10 cellular contexts compared by ENCODE assay signal in the genomic region with DNA sequence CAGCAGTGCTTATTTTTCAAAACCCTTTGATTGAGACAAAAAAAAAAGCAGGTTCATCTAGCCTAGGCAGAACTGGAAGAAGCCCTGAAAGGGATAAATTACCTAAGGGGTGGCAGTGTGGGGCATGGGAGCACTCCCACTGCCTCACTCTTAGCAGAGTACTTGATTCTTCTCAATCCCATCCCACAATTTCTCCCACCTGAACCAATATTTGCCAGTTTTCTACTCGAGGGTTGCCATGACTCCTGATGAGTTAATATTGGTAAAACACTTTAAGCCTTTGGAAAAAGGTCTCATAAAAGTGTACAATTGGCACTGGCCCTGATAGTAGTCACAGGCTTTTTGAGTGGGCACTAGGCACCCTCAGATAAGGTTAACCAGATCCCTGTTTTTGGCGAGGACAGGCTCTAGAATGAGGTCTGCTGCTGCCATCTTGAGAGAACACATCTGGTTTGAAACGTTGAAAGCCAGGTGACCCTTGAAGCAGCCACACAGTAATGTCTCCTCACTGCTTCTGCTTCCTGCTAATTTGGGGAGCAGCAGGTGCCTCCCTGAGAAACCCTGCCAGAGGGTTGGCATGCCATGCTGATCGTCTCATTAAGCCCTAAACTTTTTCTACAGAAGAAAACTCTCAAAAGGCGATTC.
DNase-seq lines count a peak whose midpoint lies in the region; ATAC-seq and TF ChIP-seq lines count a peak whose summit lies in the region.
"Had no signal": no experiment of that assay in that cellular context is flagged by ENCODE, and none has a peak within 500 bp of the region (broad histone marks: within the 10 kb centered on the region; RNA-seq: fewer than 3 reads in every experiment).

No MANE protein-coding gene starts in this region.

- H3K27me3 Mint-ChIP-seq in HFFc6 (ENCODE audit: insufficient read depth): no peaks in the 10 kb centered on the region
- H3K27me3 Mint-ChIP-seq in activated naive CD8-positive, alpha-beta T cell treated with anti-CD3 and anti-CD28 coated beads for 36 hours: no peaks in the 10 kb centered on the region
- H3K27me3 Mint-ChIP-seq: central memory CD8-positive, alpha-beta T cell had no signal

- DNase-seq in HFFc6 (no peak), RWPE2 (ENCODE audit: low spot score) (no peak), foreskin keratinocyte (peak in 1 of 2 donors; percentile 32), substantia nigra (lab: John Stamatoyannopoulos, UW) (no peak), NCI-H524 (lab: John Stamatoyannopoulos, UW) (no peak)
- no peak for DNase-seq in activated CD4-positive, alpha-beta T cell treated with anti-CD3 and anti-CD28 coated beads, Interleukin-2, amount 50 U/mL, for 4 hours
- no peak for DNase-seq in activated naive CD8-positive, alpha-beta T cell treated with anti-CD3 and anti-CD28 coated beads for 36 hours
- DNase-seq: Kasumi-1 had no signal

- H3K27me3 ChIP-seq in RWPE2 (ENCODE audit: insufficient read depth, poor library complexity, severe bottlenecking) (no peaks in the 10 kb centered on the region), foreskin keratinocyte (no peaks in the 10 kb centered on the region)

- H3K4me3 ChIP-seq in RWPE2 (ENCODE audit: severe bottlenecking): no peak overlapping the region
- H3K4me3 ChIP-seq in skin epidermis: no peak overlapping the region

- no peak for TF ChIP-seq CTCF in HFFc6 (IDR thresholded peaks at IDR 0.05)
- TF ChIP-seq CTCF in RWPE2 (IDR thresholded peaks at IDR 0.05; ENCODE audit: poor library complexity, severe bottlenecking): peak; percentile 12
- no peak for TF ChIP-seq CTCF in foreskin keratinocyte (conservative IDR thresholded peaks at IDR 0.05)

- no peaks in the 10 kb centered on the region for H3K9me3 ChIP-seq in RWPE2 (ENCODE audit: severe bottlenecking)

- no peaks in the 10 kb centered on the region for H3K36me3 ChIP-seq in RWPE2 (ENCODE audit: low read depth)

- no peaks in the 10 kb centered on the region for H3K36me3 Mint-ChIP-seq in HFFc6 (ENCODE audit: low read depth)
- no peaks in the 10 kb centered on the region for H3K36me3 Mint-ChIP-seq in activated naive CD8-positive, alpha-beta T cell treated with anti-CD3 and anti-CD28 coated beads for 36 hours

- H3K27ac ChIP-seq in RWPE2 (ENCODE audit: poor library complexity, severe bottlenecking) (peak overlapping the region; percentile 99), foreskin keratinocyte (peak overlapping the region; percentile 96), skin epidermis (peak overlapping the region; percentile 3 to 92 (median 79)), substantia nigra (ENCODE audit: low read depth, low read length, poor library complexity, severe bottlenecking) (no peak overlapping the region)

- H3K4me1 ChIP-seq in RWPE2 (ENCODE audit: insufficient read depth, poor library complexity, severe bottlenecking) (peaks cover 81% of the 10 kb centered on the region), foreskin keratinocyte (peaks cover 68% of the 10 kb centered on the region)

- ATAC-seq in RWPE2 (ENCODE audit: low read depth): no peak; the same call in 2 of the 3 replicates
- ATAC-seq in foreskin keratinocyte: no peak

- no peaks in the 10 kb centered on the region for H3K9me3 Mint-ChIP-seq in HFFc6
- H3K9me3 Mint-ChIP-seq in activated naive CD8-positive, alpha-beta T cell treated with anti-CD3 and anti-CD28 coated beads for 36 hours: no peaks in the 10 kb centered on the region
- H3K9me3 Mint-ChIP-seq: central memory CD8-positive, alpha-beta T cell had no signal

- H3K27ac Mint-ChIP-seq in HFFc6: peak overlapping the region; percentile 94
- H3K27ac Mint-ChIP-seq in activated naive CD8-positive, alpha-beta T cell treated with anti-CD3 and anti-CD28 coated beads for 36 hours: no peak overlapping the region

- H3K4me1 Mint-ChIP-seq in HFFc6 (ENCODE audit: low read depth): peaks cover 93% of the 10 kb centered on the region
- peaks cover 23% of the 10 kb centered on the region for H3K4me1 Mint-ChIP-seq in activated naive CD8-positive, alpha-beta T cell treated with anti-CD3 and anti-CD28 coated beads for 36 hours

- peak overlapping the region; percentile 33 for H3K4me3 Mint-ChIP-seq in HFFc6
- H3K4me3 Mint-ChIP-seq in activated naive CD8-positive, alpha-beta T cell treated with anti-CD3 and anti-CD28 coated beads for 36 hours: no peak overlapping the region
- H3K4me3 Mint-ChIP-seq: central memory CD8-positive, alpha-beta T cell had no signal
